ENCODE assay signal across 9 cellular contexts in genomic region chr1:80217377-80217986, GRCh38.
DNase-seq lines count a peak whose midpoint lies in the region; ATAC-seq and TF ChIP-seq lines count a peak whose summit lies in the region.
"Had no signal": no experiment of that assay in that cellular context is flagged by ENCODE, and none has a peak within 500 bp of the region (broad histone marks: within the 10 kb centered on the region; RNA-seq: fewer than 3 reads in every experiment).

No MANE protein-coding gene starts in this region.

- H3K36me3 ChIP-seq in Caco-2 (ENCODE audit: control insufficient read depth, insufficient read depth, low read length) (no peaks in the 10 kb centered on the region), aorta (ENCODE audit: control insufficient read depth in 1 of 2, insufficient read depth in 2 of 2, low read length in 1 of 2) (no peaks in the 10 kb centered on the region), suprapubic skin (no peaks in the 10 kb centered on the region)
- H3K36me3 ChIP-seq: thoracic aorta had no signal

- TF ChIP-seq EP300 in suprapubic skin (IDR thresholded peaks at IDR 0.05): no peak

- no peaks in the 10 kb centered on the region for H3K27me3 Mint-ChIP-seq in Caco-2 (ENCODE audit: insufficient read depth, unreplicated experiment)

- POLR2A ChIA-PET in Caco-2 (lab: Charles Lee): no interaction called here

- DNase-seq in Caco-2: peak in 1 of 2 experiments; percentile 10
- peak; percentile 83 for DNase-seq in LHCN-M2 (ENCODE audit: low read depth)
- peak; percentile 4 for DNase-seq in SW480 (ENCODE audit: low spot score)
- DNase-seq in iPS DF 4.7 (ENCODE audit: extremely low read depth, low spot score): peak; percentile 14
- no peak for DNase-seq in aorta
- no peak for DNase-seq in activated CD8-positive, alpha-beta memory T cell treated with anti-CD3 and anti-CD28 coated beads, Interleukin-2, amount 50 U/mL, for 4 hours
- DNase-seq in suprapubic skin (ENCODE audit: low spot score in 2 of 2): no peak

- TF ChIP-seq CTCF in Caco-2 (IDR thresholded peaks at IDR 0.05; ENCODE audit: insufficient read depth in 1 of 2, low read depth in 1 of 2, low read length in 1 of 2, severe bottlenecking in 1 of 2, unreplicated experiment in 1 of 2) (peak; percentile 17 to 40), suprapubic skin (IDR thresholded peaks at IDR 0.05) (peak in 1 of 2 donors; percentile 30)

- 4 to 6% methylated on average over 4 of the region's 4 CpGs for WGBS in aorta, 2 donors
- WGBS in suprapubic skin: 13% methylated on average over 4 of the region's 4 CpGs

- no peaks in the 10 kb centered on the region for H3K9me3 Mint-ChIP-seq in Caco-2 (ENCODE audit: unreplicated experiment)

- ATAC-seq in aorta (ENCODE audit: low FRiP score) (peak; percentile 56), HG03469 (IDR thresholded peaks at IDR 0.05; ENCODE audit: unreplicated experiment) (no peak)

- BruUV-seq in Caco-2 (replicated peaks; lab: Mats Ljungman, UMichigan): no TSS peak

- H3K27ac Mint-ChIP-seq in Caco-2 (ENCODE audit: unreplicated experiment): no peak overlapping the region

- H3K27ac ChIP-seq in aorta (ENCODE audit: low read depth in 1 of 2, low read length in 2 of 2) (no peak overlapping the region), suprapubic skin (no peak overlapping the region)
- H3K27ac ChIP-seq: thoracic aorta had no signal

- no peak overlapping the region for H3K4me3 Mint-ChIP-seq in Caco-2 (ENCODE audit: unreplicated experiment)

- intact Hi-C loops in Caco-2 (cut with micrococcal nuclease; ENCODE audit: unreplicated experiment): loop anchor here (5.0 kb wide), 2 partner anchors 550 to 720 kb away; no protein-coding TSS in a partner anchor
- intact Hi-C loops in aorta (cut with DNase I): no loop called here

- no peak overlapping the region for H3K4me3 ChIP-seq in Caco-2 (ENCODE audit: low read depth, low read length)
- H3K4me3 ChIP-seq in aorta (ENCODE audit: low read length in 2 of 2): no peak overlapping the region
- no peak overlapping the region for H3K4me3 ChIP-seq in suprapubic skin
- H3K4me3 ChIP-seq: thoracic aorta had no signal

- no peaks in the 10 kb centered on the region for H3K27me3 ChIP-seq in Caco-2 (replicated peaks; ENCODE audit: control insufficient read depth, insufficient read depth, low read length)
- no peaks in the 10 kb centered on the region for H3K27me3 ChIP-seq in aorta (ENCODE audit: control insufficient read depth in 1 of 2, insufficient read depth in 2 of 2, low read length in 1 of 2)
- H3K27me3 ChIP-seq in suprapubic skin: no peaks in the 10 kb centered on the region

- no peaks in the 10 kb centered on the region for H3K4me1 ChIP-seq in Caco-2
- no peaks in the 10 kb centered on the region for H3K4me1 ChIP-seq in aorta (ENCODE audit: control insufficient read depth in 1 of 2, insufficient read depth in 2 of 2, low read length in 2 of 2)
- peaks cover 5% of the 10 kb centered on the region for H3K4me1 ChIP-seq in suprapubic skin

- TF ChIP-seq POLR2A in suprapubic skin (IDR thresholded peaks at IDR 0.05): no peak

- no peaks in the 10 kb centered on the region for H3K4me1 Mint-ChIP-seq in Caco-2 (ENCODE audit: low read depth, unreplicated experiment)

- no peaks in the 10 kb centered on the region for H3K36me3 Mint-ChIP-seq in Caco-2 (ENCODE audit: insufficient read depth, unreplicated experiment)

- H3K9me3 ChIP-seq in Caco-2 (no peaks in the 10 kb centered on the region), aorta (ENCODE audit: control insufficient read depth, low read length) (no peaks in the 10 kb centered on the region), suprapubic skin (no peaks in the 10 kb centered on the region)
- H3K9me3 ChIP-seq: thoracic aorta had no signal

- CTCF ChIA-PET in Caco-2 (lab: Charles Lee): no interaction called here

Comparison
In these comparisons a context has a peak if more than half of its experiments do, and no peak if none do; other contexts are left out.
1. DNase-seq: peak in LHCN-M2 (single experiment), SW480 (single experiment) and iPS DF 4.7 (single experiment); none in aorta (0 of 2), activated CD8-positive, alpha-beta memory T cell treated with anti-CD3 and anti-CD28 coated beads, Interleukin-2, amount 50 U/mL, for 4 hours (single experiment) and suprapubic skin (0 of 2).